ENCODE assay signal across 28 cellular contexts in genomic region chr11:57154718-57155117, GRCh38. TPM values are rescaled to one million over a fixed set of nuclear protein-coding genes. Genes with fewer than 3 reads are reported as not detected.
"Had no signal": no experiment of that assay in that cellular context is flagged by ENCODE, and none has a peak within 500 bp of the region (broad histone marks: within the 10 kb centered on the region; RNA-seq: fewer than 3 reads in every experiment).

No MANE protein-coding gene starts in this region.

- H3K4me1 ChIP-seq: left lung, vagina had no signal

- ATAC-seq: activated CD4-positive, alpha-beta T cell treated with anti-CD3 and anti-CD28 coated beads for 36 hours; naive thymus-derived CD4-positive, alpha-beta T cell had no signal

- H3K36me3 ChIP-seq: cardiac muscle cell, left lung, neural progenitor cell, spleen, thoracic aorta, vagina had no signal

- H2AFZ ChIP-seq: neural progenitor cell had no signal

- H3K27ac Mint-ChIP-seq: activated B cell treated with CpG ODN at 0.5 μM for 24 hours; activated CD4-positive, alpha-beta T cell treated with anti-CD3 and anti-CD28 coated beads for 36 hours; activated naive CD8-positive, alpha-beta T cell; activated T-cell treated with anti-CD3 and anti-CD28 coated beads, Interleukin-2, amount 50 U/mL, for 24 hours; activated T-helper 2 cell treated with anti-CD3 and anti-CD28 coated beads, Interferon-gamma antibody, Interleukin-2, Interleukin-4, amounts not matched to agents 10 μg/mL and 5 μg/mL and 100 μg/mL, durations not matched to agents 14 hours and 24 hours and 36 hours; immature natural killer cell; naive thymus-derived CD4-positive, alpha-beta T cell; neural progenitor cell; type B pancreatic cell had no signal

- H3K27me3 Mint-ChIP-seq: type B pancreatic cell had no signal

- H3K27ac ChIP-seq: cardiac muscle cell, foreskin keratinocyte, left lung, neural progenitor cell, spleen, thoracic aorta, vagina had no signal

- H3K9me3 ChIP-seq: left lung, spleen, thoracic aorta, vagina had no signal

- H3K27me3 ChIP-seq: cardiac muscle cell, left lung, vagina had no signal

- H3K9me3 Mint-ChIP-seq: activated B cell treated with CpG ODN at 0.5 μM for 24 hours; activated T-cell treated with anti-CD3 and anti-CD28 coated beads, Interleukin-2, amount 50 U/mL, for 24 hours; activated T-helper 2 cell treated with anti-CD3 and anti-CD28 coated beads, Interferon-gamma antibody, Interleukin-2, Interleukin-4, amounts not matched to agents 10 μg/mL and 5 μg/mL and 100 μg/mL, durations not matched to agents 14 hours and 24 hours and 36 hours; naive thymus-derived CD4-positive, alpha-beta T cell; neural progenitor cell; type B pancreatic cell had no signal

- H3K9ac ChIP-seq: neural progenitor cell had no signal

- H3K4me1 Mint-ChIP-seq: activated B cell treated with CpG ODN at 0.5 μM for 24 hours; activated CD4-positive, alpha-beta T cell treated with anti-CD3 and anti-CD28 coated beads for 36 hours; immature natural killer cell had no signal

- DNase-seq: activated B cell treated with CpG ODN at 0.5 μM for 24 hours; activated CD4-positive, alpha-beta T cell treated with anti-CD3 and anti-CD28 coated beads for 36 hours; activated CD4-positive, alpha-beta T cell treated with anti-CD3 and anti-CD28 coated beads, Interleukin-2, amount 50 U/mL, for 4 hours; activated CD8-positive, alpha-beta memory T cell treated with anti-CD3 and anti-CD28 coated beads for 24 hours; activated CD8-positive, alpha-beta memory T cell treated with anti-CD3 and anti-CD28 coated beads, Interleukin-2, amount 50 U/mL, for 4 hours; activated naive CD4-positive, alpha-beta T cell; activated T-cell treated with anti-CD3 and anti-CD28 coated beads, Interleukin-2, amount 50 U/mL, for 24 hours; amygdala; erythroblast; immature natural killer cell; left lung; naive thymus-derived CD4-positive, alpha-beta T cell; spleen; stimulated activated CD4-positive, alpha-beta T cell treated with anti-CD3 and anti-CD28 coated beads, Interleukin-4, amount 100 ng/mL, for 1 hour; stimulated activated naive CD4-positive, alpha-beta T cell; T1000 had no signal

- H3K36me3 Mint-ChIP-seq: activated naive CD8-positive, alpha-beta T cell; immature natural killer cell; neural progenitor cell; type B pancreatic cell had no signal

- H3K4me3 ChIP-seq: cardiac muscle cell, left lung, neural progenitor cell, spleen, thoracic aorta, vagina had no signal

- H3K4me3 Mint-ChIP-seq: activated B cell treated with CpG ODN at 0.5 μM for 24 hours; activated CD4-positive, alpha-beta T cell treated with anti-CD3 and anti-CD28 coated beads for 36 hours; activated naive CD8-positive, alpha-beta T cell; activated T-cell treated with anti-CD3 and anti-CD28 coated beads, Interleukin-2, amount 50 U/mL, for 24 hours; immature natural killer cell; naive thymus-derived CD4-positive, alpha-beta T cell; neural progenitor cell; type B pancreatic cell had no signal

RNA-seq across cellular contexts. Expression of gene LRRC55, which starts 27.0 kb away (rescaled TPM):
- total RNA-seq: activated B cell treated with CpG ODN at 0.5 μM for 24 hours; activated CD4-positive, alpha-beta T cell treated with anti-CD3 and anti-CD28 coated beads for 36 hours; activated T-helper 2 cell treated with anti-CD3 and anti-CD28 coated beads, Interferon-gamma antibody, Interleukin-2, Interleukin-4, amounts not matched to agents 10 μg/mL and 5 μg/mL and 100 μg/mL, durations not matched to agents 14 hours and 24 hours and 36 hours; foreskin keratinocyte; naive thymus-derived CD4-positive, alpha-beta T cell; osteoblast; posterior vena cava; renal cortical epithelial cell; T-helper 1 cell treated with Interleukin-12 subunit alpha and Interleukin-12 subunit beta and Interleukin-4 antibody, amounts not matched to agents 30 ng/mL and 1 ng/mL, for 36 hours; thoracic aorta had no signal
- polyA plus RNA-seq: cardiac muscle cell; foreskin keratinocyte; immature natural killer cell; naive thymus-derived CD4-positive, alpha-beta T cell had no signal
